1 cellular context compared by ENCODE assay signal in the genomic region with DNA sequence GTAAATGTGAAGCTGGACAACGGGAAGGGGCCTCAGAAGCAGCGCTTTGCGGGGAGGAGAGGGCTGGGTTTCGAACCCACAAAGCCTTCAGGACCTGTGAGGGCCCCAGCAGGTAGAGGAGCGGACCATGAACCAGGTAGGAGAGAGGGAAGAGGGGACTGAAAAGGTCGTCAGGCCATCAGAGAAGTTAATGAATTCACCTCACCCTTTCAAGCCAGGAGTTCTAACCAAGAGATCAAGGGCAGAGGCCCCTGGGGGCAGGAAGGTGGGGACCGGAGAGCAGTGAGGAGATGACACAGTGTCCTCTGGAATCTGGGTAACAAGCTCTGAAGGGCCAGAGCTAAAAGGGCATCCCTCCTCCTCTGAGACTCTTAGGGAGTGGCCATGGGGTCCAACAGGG.
TF ChIP-seq lines count a peak whose summit lies in the region.

No MANE protein-coding gene starts in this region.

TF ChIP-seq in HepG2, 621 proteins besides CTCF, POLR2A, EP300 and RAD21 (continued from another document and continues in another):
- TF ChIP-seq, protein P1, sequence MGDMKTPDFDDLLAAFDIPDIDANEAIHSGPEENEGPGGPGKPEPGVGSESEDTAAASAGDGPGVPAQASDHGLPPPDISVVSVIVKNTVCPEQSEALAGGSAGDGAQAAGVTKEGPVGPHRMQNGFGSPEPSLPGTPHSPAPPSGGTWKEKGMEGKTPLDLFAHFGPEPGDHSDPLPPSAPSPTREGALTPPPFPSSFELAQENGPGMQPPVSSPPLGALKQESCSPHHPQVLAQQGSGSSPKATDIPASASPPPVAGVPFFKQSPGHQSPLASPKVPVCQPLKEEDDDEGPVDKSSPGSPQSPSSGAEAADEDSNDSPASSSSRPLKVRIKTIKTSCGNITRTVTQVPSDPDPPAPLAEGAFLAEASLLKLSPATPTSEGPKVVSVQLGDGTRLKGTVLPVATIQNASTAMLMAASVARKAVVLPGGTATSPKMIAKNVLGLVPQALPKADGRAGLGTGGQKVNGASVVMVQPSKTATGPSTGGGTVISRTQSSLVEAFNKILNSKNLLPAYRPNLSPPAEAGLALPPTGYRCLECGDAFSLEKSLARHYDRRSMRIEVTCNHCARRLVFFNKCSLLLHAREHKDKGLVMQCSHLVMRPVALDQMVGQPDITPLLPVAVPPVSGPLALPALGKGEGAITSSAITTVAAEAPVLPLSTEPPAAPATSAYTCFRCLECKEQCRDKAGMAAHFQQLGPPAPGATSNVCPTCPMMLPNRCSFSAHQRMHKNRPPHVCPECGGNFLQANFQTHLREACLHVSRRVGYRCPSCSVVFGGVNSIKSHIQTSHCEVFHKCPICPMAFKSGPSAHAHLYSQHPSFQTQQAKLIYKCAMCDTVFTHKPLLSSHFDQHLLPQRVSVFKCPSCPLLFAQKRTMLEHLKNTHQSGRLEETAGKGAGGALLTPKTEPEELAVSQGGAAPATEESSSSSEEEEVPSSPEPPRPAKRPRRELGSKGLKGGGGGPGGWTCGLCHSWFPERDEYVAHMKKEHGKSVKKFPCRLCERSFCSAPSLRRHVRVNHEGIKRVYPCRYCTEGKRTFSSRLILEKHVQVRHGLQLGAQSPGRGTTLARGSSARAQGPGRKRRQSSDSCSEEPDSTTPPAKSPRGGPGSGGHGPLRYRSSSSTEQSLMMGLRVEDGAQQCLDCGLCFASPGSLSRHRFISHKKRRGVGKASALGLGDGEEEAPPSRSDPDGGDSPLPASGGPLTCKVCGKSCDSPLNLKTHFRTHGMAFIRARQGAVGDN (CRISPR knock-in tag; IDR thresholded peaks at IDR 0.05) = peak; percentile 63
- TF ChIP-seq SAP130 (CRISPR knock-in tag; IDR thresholded peaks at IDR 0.05; ENCODE audit: low read depth) = peak; percentile 50; the same call in 1 of the 2 replicates
- TF ChIP-seq ZBTB7B (CRISPR knock-in tag; IDR thresholded peaks at IDR 0.05) = peak; percentile 54; the same call in 1 of the 2 replicates
- TF ChIP-seq SOX6 (IDR thresholded peaks at IDR 0.05) = no peak
- peak; percentile 69 for TF ChIP-seq SOX6 (CRISPR knock-in tag; IDR thresholded peaks at IDR 0.05)
- no peak for TF ChIP-seq ZNF792 (CRISPR knock-in tag; IDR thresholded peaks at IDR 0.05)
- peak; percentile 88; the same call in 1 of the 2 replicates for TF ChIP-seq ZNF746 (CRISPR knock-in tag; IDR thresholded peaks at IDR 0.05)
- peak; percentile 91 for TF ChIP-seq ZSCAN25 (CRISPR knock-in tag; IDR thresholded peaks at IDR 0.05)
- TF ChIP-seq, protein P2, sequence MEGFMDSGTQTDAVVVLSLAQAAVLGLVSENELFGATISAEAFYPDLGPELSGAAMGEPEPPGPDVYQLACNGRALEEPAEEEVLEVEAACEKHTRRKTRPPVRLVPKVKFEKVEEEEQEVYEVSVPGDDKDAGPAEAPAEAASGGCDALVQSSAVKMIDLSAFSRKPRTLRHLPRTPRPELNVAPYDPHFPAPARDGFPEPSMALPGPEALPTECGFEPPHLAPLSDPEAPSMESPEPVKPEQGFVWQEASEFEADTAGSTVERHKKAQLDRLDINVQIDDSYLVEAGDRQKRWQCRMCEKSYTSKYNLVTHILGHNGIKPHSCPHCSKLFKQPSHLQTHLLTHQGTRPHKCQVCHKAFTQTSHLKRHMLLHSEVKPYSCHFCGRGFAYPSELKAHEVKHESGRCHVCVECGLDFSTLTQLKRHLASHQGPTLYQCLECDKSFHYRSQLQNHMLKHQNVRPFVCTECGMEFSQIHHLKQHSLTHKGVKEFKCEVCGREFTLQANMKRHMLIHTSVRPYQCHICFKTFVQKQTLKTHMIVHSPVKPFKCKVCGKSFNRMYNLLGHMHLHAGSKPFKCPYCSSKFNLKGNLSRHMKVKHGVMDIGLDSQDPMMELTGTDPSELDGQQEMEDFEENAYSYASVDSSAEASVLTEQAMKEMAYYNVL (CRISPR knock-in tag; IDR thresholded peaks at IDR 0.05; ENCODE audit: borderline replicate concordance) = peak; percentile 84; the same call in 1 of the 2 replicates
- peak; percentile 52; the same call in 1 of the 2 replicates for TF ChIP-seq ZNF430 (CRISPR knock-in tag; IDR thresholded peaks at IDR 0.05)
- TF ChIP-seq, protein P3, sequence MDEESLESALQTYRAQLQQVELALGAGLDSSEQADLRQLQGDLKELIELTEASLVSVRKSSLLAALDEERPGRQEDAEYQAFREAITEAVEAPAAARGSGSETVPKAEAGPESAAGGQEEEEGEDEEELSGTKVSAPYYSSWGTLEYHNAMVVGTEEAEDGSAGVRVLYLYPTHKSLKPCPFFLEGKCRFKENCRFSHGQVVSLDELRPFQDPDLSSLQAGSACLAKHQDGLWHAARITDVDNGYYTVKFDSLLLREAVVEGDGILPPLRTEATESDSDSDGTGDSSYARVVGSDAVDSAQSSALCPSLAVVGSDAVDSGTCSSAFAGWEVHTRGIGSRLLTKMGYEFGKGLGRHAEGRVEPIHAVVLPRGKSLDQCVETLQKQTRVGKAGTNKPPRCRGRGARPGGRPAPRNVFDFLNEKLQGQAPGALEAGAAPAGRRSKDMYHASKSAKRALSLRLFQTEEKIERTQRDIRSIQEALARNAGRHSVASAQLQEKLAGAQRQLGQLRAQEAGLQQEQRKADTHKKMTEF (CRISPR knock-in tag; IDR thresholded peaks at IDR 0.05) = peak; percentile 61; the same call in 1 of the 2 replicates
- TF ChIP-seq, protein P4, sequence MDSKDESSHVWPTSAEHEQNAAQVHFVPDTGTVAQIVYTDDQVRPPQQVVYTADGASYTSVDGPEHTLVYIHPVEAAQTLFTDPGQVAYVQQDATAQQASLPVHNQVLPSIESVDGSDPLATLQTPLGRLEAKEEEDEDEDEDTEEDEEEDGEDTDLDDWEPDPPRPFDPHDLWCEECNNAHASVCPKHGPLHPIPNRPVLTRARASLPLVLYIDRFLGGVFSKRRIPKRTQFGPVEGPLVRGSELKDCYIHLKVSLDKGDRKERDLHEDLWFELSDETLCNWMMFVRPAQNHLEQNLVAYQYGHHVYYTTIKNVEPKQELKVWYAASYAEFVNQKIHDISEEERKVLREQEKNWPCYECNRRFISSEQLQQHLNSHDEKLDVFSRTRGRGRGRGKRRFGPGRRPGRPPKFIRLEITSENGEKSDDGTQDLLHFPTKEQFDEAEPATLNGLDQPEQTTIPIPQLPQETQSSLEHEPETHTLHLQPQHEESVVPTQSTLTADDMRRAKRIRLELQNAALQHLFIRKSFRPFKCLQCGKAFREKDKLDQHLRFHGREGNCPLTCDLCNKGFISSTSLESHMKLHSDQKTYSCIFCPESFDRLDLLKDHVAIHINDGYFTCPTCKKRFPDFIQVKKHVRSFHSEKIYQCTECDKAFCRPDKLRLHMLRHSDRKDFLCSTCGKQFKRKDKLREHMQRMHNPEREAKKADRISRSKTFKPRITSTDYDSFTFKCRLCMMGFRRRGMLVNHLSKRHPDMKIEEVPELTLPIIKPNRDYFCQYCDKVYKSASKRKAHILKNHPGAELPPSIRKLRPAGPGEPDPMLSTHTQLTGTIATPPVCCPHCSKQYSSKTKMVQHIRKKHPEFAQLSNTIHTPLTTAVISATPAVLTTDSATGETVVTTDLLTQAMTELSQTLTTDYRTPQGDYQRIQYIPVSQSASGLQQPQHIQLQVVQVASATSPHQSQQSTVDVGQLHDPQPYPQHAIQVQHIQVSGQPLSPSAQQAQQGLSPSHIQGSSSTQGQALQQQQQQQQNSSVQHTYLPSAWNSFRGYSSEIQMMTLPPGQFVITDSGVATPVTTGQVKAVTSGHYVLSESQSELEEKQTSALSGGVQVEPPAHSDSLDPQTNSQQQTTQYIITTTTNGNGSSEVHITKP (CRISPR knock-in tag; IDR thresholded peaks at IDR 0.05; ENCODE audit: low read depth) = peak; percentile 30; the same call in 1 of the 2 replicates
- peak; percentile 65; the same call in 1 of the 2 replicates for TF ChIP-seq PHF21A (CRISPR knock-in tag; IDR thresholded peaks at IDR 0.05)
- peak; percentile 99 for TF ChIP-seq ESRRA (CRISPR knock-in tag; IDR thresholded peaks at IDR 0.05; ENCODE audit: low read depth)
- TF ChIP-seq, protein P5, sequence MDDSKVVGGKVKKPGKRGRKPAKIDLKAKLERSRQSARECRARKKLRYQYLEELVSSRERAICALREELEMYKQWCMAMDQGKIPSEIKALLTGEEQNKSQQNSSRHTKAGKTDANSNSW (CRISPR knock-in tag; IDR thresholded peaks at IDR 0.05; ENCODE audit: borderline replicate concordance) = no peak
- TF ChIP-seq FOXK1 (CRISPR knock-in tag; IDR thresholded peaks at IDR 0.05; ENCODE audit: borderline replicate concordance, low read depth) = no peak
- TF ChIP-seq, protein P6, sequence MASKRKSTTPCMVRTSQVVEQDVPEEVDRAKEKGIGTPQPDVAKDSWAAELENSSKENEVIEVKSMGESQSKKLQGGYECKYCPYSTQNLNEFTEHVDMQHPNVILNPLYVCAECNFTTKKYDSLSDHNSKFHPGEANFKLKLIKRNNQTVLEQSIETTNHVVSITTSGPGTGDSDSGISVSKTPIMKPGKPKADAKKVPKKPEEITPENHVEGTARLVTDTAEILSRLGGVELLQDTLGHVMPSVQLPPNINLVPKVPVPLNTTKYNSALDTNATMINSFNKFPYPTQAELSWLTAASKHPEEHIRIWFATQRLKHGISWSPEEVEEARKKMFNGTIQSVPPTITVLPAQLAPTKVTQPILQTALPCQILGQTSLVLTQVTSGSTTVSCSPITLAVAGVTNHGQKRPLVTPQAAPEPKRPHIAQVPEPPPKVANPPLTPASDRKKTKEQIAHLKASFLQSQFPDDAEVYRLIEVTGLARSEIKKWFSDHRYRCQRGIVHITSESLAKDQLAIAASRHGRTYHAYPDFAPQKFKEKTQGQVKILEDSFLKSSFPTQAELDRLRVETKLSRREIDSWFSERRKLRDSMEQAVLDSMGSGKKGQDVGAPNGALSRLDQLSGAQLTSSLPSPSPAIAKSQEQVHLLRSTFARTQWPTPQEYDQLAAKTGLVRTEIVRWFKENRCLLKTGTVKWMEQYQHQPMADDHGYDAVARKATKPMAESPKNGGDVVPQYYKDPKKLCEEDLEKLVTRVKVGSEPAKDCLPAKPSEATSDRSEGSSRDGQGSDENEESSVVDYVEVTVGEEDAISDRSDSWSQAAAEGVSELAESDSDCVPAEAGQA (IDR thresholded peaks at IDR 0.05; ENCODE audit: low read depth) = 0 out of 2 replicates have a peak, but pooled peaks have one; percentile 29
- TF ChIP-seq, protein P6 (CRISPR knock-in tag; IDR thresholded peaks at IDR 0.05; ENCODE audit: borderline replicate concordance) = no peak
- TF ChIP-seq, protein P7, sequence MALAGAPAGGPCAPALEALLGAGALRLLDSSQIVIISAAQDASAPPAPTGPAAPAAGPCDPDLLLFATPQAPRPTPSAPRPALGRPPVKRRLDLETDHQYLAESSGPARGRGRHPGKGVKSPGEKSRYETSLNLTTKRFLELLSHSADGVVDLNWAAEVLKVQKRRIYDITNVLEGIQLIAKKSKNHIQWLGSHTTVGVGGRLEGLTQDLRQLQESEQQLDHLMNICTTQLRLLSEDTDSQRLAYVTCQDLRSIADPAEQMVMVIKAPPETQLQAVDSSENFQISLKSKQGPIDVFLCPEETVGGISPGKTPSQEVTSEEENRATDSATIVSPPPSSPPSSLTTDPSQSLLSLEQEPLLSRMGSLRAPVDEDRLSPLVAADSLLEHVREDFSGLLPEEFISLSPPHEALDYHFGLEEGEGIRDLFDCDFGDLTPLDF (CRISPR knock-in tag; IDR thresholded peaks at IDR 0.05) = no peak
- TF ChIP-seq FOXP1 (IDR thresholded peaks at IDR 0.05) = no peak
- peak; percentile 46; the same call in 1 of the 2 replicates for TF ChIP-seq FOXP1 (CRISPR knock-in tag; IDR thresholded peaks at IDR 0.05)
- TF ChIP-seq, protein P8, sequence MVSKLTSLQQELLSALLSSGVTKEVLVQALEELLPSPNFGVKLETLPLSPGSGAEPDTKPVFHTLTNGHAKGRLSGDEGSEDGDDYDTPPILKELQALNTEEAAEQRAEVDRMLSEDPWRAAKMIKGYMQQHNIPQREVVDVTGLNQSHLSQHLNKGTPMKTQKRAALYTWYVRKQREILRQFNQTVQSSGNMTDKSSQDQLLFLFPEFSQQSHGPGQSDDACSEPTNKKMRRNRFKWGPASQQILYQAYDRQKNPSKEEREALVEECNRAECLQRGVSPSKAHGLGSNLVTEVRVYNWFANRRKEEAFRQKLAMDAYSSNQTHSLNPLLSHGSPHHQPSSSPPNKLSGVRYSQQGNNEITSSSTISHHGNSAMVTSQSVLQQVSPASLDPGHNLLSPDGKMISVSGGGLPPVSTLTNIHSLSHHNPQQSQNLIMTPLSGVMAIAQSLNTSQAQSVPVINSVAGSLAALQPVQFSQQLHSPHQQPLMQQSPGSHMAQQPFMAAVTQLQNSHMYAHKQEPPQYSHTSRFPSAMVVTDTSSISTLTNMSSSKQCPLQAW (CRISPR knock-in tag; IDR thresholded peaks at IDR 0.05) = peak; percentile 84
- TF ChIP-seq, protein P9, sequence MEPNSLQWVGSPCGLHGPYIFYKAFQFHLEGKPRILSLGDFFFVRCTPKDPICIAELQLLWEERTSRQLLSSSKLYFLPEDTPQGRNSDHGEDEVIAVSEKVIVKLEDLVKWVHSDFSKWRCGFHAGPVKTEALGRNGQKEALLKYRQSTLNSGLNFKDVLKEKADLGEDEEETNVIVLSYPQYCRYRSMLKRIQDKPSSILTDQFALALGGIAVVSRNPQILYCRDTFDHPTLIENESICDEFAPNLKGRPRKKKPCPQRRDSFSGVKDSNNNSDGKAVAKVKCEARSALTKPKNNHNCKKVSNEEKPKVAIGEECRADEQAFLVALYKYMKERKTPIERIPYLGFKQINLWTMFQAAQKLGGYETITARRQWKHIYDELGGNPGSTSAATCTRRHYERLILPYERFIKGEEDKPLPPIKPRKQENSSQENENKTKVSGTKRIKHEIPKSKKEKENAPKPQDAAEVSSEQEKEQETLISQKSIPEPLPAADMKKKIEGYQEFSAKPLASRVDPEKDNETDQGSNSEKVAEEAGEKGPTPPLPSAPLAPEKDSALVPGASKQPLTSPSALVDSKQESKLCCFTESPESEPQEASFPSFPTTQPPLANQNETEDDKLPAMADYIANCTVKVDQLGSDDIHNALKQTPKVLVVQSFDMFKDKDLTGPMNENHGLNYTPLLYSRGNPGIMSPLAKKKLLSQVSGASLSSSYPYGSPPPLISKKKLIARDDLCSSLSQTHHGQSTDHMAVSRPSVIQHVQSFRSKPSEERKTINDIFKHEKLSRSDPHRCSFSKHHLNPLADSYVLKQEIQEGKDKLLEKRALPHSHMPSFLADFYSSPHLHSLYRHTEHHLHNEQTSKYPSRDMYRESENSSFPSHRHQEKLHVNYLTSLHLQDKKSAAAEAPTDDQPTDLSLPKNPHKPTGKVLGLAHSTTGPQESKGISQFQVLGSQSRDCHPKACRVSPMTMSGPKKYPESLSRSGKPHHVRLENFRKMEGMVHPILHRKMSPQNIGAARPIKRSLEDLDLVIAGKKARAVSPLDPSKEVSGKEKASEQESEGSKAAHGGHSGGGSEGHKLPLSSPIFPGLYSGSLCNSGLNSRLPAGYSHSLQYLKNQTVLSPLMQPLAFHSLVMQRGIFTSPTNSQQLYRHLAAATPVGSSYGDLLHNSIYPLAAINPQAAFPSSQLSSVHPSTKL (CRISPR knock-in tag; IDR thresholded peaks at IDR 0.05) = peak; percentile 80
- no peak for TF ChIP-seq ZNF232 (CRISPR knock-in tag; IDR thresholded peaks at IDR 0.05; ENCODE audit: borderline replicate concordance)
- peak; percentile 86 for TF ChIP-seq ZMYM3 (CRISPR knock-in tag; IDR thresholded peaks at IDR 0.05)
